1 cellular context compared by ENCODE assay signal in genomic region chr6:117206951-117207687, GRCh38.
TF ChIP-seq lines count a peak whose summit lies in the region.

No MANE protein-coding gene starts in this region.

TF ChIP-seq in SK-N-SH treated with all-trans-retinoic acid at 6 μM for 48 hours, 23 proteins besides CTCF, POLR2A, EP300 and RAD21 (continued from another document):
- TF ChIP-seq TSHZ2 (CRISPR knock-in tag; IDR thresholded peaks at IDR 0.05) (no peak), ZNF70 (CRISPR knock-in tag; IDR thresholded peaks at IDR 0.05) (no peak), ZNF8 (CRISPR knock-in tag; IDR thresholded peaks at IDR 0.05) (no peak), ARNTL (CRISPR knock-in tag; IDR thresholded peaks at IDR 0.05; ENCODE audit: borderline replicate concordance, low read depth) (no peak), GLIS3 (CRISPR knock-in tag; IDR thresholded peaks at IDR 0.05) (no peak), TOX (CRISPR knock-in tag; IDR thresholded peaks at IDR 0.05; ENCODE audit: borderline replicate concordance) (no peak), ZFP30 (CRISPR knock-in tag; IDR thresholded peaks at IDR 0.05) (no peak), BACH2 (CRISPR knock-in tag; IDR thresholded peaks at IDR 0.05; ENCODE audit: borderline replicate concordance) (no peak), SNAI2 (CRISPR knock-in tag; IDR thresholded peaks at IDR 0.05) (no peak), ZC3H10 (CRISPR knock-in tag; IDR thresholded peaks at IDR 0.05) (no peak)
